ENCODE assay signal across 1 cellular context in genomic region chr7:64037095-64037494, GRCh38.
TF ChIP-seq lines count a peak whose summit lies in the region.

No MANE protein-coding gene starts in this region.

TF ChIP-seq in HepG2, 621 proteins besides CTCF, POLR2A, EP300 and RAD21 (continued from another document):
- TF ChIP-seq DMTF1 (CRISPR knock-in tag; IDR thresholded peaks at IDR 0.05) (no peak), ZNF563 (CRISPR knock-in tag; IDR thresholded peaks at IDR 0.05) (no peak)
